In genomic region chr1:157193702-157194391, GRCh38 we compare ENCODE assay signal across 8 cellular contexts. TPM values are rescaled to one million over a fixed set of nuclear protein-coding genes. Genes with fewer than 3 reads are reported as not detected.
DNase-seq lines count a peak whose midpoint lies in the region; ATAC-seq, FAIRE-seq and TF ChIP-seq lines count a peak whose summit lies in the region.

No MANE protein-coding gene starts in this region.

- H3K4me1 Mint-ChIP-seq in CD4-positive, CD25-positive, alpha-beta regulatory T cell: peaks cover 0 to 5% (median 3%) of the 10 kb centered on the region in 4 donors
- H3K4me1 Mint-ChIP-seq in activated CD4-positive, alpha-beta memory T cell treated with anti-CD3 and anti-CD28 coated beads, Interleukin-2, amount 10 ng/mL, durations not matched to agents 7 days and 5 days: peaks cover 3% of the 10 kb centered on the region

- no peak overlapping the region for H3K27ac Mint-ChIP-seq in CD4-positive, CD25-positive, alpha-beta regulatory T cell
- no peak overlapping the region for H3K27ac Mint-ChIP-seq in activated CD4-positive, alpha-beta memory T cell treated with anti-CD3 and anti-CD28 coated beads, Interleukin-2, amount 10 ng/mL, durations not matched to agents 7 days and 5 days

- FAIRE-seq in urothelium cell line (lab: Jason Lieb, UNC): no peak

- no peak overlapping the region for H3K4me3 Mint-ChIP-seq in CD4-positive, CD25-positive, alpha-beta regulatory T cell
- H3K4me3 Mint-ChIP-seq in activated CD4-positive, alpha-beta memory T cell treated with anti-CD3 and anti-CD28 coated beads, Interleukin-2, amount 10 ng/mL, durations not matched to agents 7 days and 5 days: no peak overlapping the region

- no peaks in the 10 kb centered on the region for H3K36me3 Mint-ChIP-seq in CD4-positive, CD25-positive, alpha-beta regulatory T cell
- H3K36me3 Mint-ChIP-seq in activated CD4-positive, alpha-beta memory T cell treated with anti-CD3 and anti-CD28 coated beads, Interleukin-2, amount 10 ng/mL, durations not matched to agents 7 days and 5 days (ENCODE audit: low read depth): no peaks in the 10 kb centered on the region

- H3K9me3 ChIP-seq in CD4-positive, CD25-positive, alpha-beta regulatory T cell (ENCODE audit: control insufficient read depth in 2 of 2, low read length in 2 of 2): no peaks in the 10 kb centered on the region
- H3K9me3 ChIP-seq in esophagus squamous epithelium: no peaks in the 10 kb centered on the region
- no peaks in the 10 kb centered on the region for H3K9me3 ChIP-seq in neuronal stem cell (replicated peaks in 1 of 2; ENCODE audit: control insufficient read depth in 2 of 2, insufficient read depth in 1 of 2, low read depth in 1 of 2, low read length in 2 of 2)

- no peaks in the 10 kb centered on the region for H3K79me1 ChIP-seq in neuronal stem cell (ENCODE audit: low read depth, low read length)

- H3K27me3 Mint-ChIP-seq in CD4-positive, CD25-positive, alpha-beta regulatory T cell: peaks cover 20% of the 10 kb centered on the region
- peaks cover 30% of the 10 kb centered on the region for H3K27me3 Mint-ChIP-seq in activated CD4-positive, alpha-beta memory T cell treated with anti-CD3 and anti-CD28 coated beads, Interleukin-2, amount 10 ng/mL, durations not matched to agents 7 days and 5 days

- H3K4me2 ChIP-seq in neuronal stem cell (ENCODE audit: insufficient read depth, low read length, poor library complexity, severe bottlenecking): no peak overlapping the region

- intact Hi-C loops in esophagus squamous epithelium (cut with DNase I): loop anchor here (10.0 kb wide), 1 partner anchor 301 kb away; no protein-coding TSS in a partner anchor

- H3K9ac ChIP-seq in neuronal stem cell (ENCODE audit: low read depth, low read length, poor library complexity): no peak overlapping the region

- no peak overlapping the region for H3K4me3 ChIP-seq in CD4-positive, CD25-positive, alpha-beta regulatory T cell (ENCODE audit: low read depth, low read length)
- H3K4me3 ChIP-seq in esophagus squamous epithelium: no peak overlapping the region
- H3K4me3 ChIP-seq in neuronal stem cell (ENCODE audit: low read length in 2 of 2): no peak overlapping the region

- no peak overlapping the region for H2BK120ac ChIP-seq in neuronal stem cell (ENCODE audit: low read depth, low read length)

- no peaks in the 10 kb centered on the region for H3K4me1 ChIP-seq in CD4-positive, CD25-positive, alpha-beta regulatory T cell (ENCODE audit: control insufficient read depth, insufficient read depth, low read length, poor library complexity, severe bottlenecking)
- H3K4me1 ChIP-seq in esophagus squamous epithelium: no peaks in the 10 kb centered on the region
- peaks cover 0 to 8% of the 10 kb centered on the region in 2 donors for H3K4me1 ChIP-seq in neuronal stem cell (ENCODE audit: control insufficient read depth in 2 of 2, insufficient read depth in 1 of 2, low read depth in 1 of 2, low read length in 2 of 2)

- peak in 2 of 3 donors; percentile 12 to 59 for DNase-seq in CD4-positive, CD25-positive, alpha-beta regulatory T cell
- DNase-seq in HEK293T (ENCODE audit: extremely low spot score) (peak; percentile 77), NCI-H69 (lab: John Stamatoyannopoulos, UW) (peak; percentile 69), esophagus squamous epithelium (lab: John Stamatoyannopoulos, UW) (no peak), neuronal stem cell (ENCODE audit: low spot score) (peak; percentile 62), urothelium cell line (ENCODE audit: low spot score) (peak; percentile 76)
- peak; percentile 61 for DNase-seq in activated CD4-positive, alpha-beta memory T cell treated with anti-CD3 and anti-CD28 coated beads, Interleukin-2, amount 10 ng/mL, durations not matched to agents 7 days and 5 days

- TF ChIP-seq CTCF in esophagus squamous epithelium (IDR thresholded peaks at IDR 0.05): peak; percentile 13 to 54 (median 44)

- H2BK15ac ChIP-seq in neuronal stem cell (ENCODE audit: low read length): no peak overlapping the region

- WGBS in esophagus squamous epithelium, 2 donors: 40 to 46% methylated on average over 18 to 20 of the region's 20 CpGs
- no CpG with 5 or more reads among the region's 20 CpGs for WGBS in neuronal stem cell (ENCODE audit: extremely low coverage in 2 of 2, insufficient read length in 2 of 2, insufficient replicate concordance in 1 of 2), 2 donors

- no peak overlapping the region for H2BK12ac ChIP-seq in neuronal stem cell (ENCODE audit: low read length)

- H3K18ac ChIP-seq in neuronal stem cell (ENCODE audit: low read length): no peak overlapping the region

- no peak overlapping the region for H2AFZ ChIP-seq in neuronal stem cell (ENCODE audit: low read length)

- no peak for TF ChIP-seq POLR2A in esophagus squamous epithelium (IDR thresholded peaks at IDR 0.05)

- no peak overlapping the region for H3K23ac ChIP-seq in neuronal stem cell (ENCODE audit: low read depth, low read length, poor library complexity)

- no peak overlapping the region for H3K27ac ChIP-seq in CD4-positive, CD25-positive, alpha-beta regulatory T cell (ENCODE audit: insufficient read depth, low read length, poor library complexity, severe bottlenecking)
- H3K27ac ChIP-seq in esophagus squamous epithelium (no peak overlapping the region), neuronal stem cell (replicated peaks; ENCODE audit: low read length) (no peak overlapping the region)

- H3K9me3 Mint-ChIP-seq in CD4-positive, CD25-positive, alpha-beta regulatory T cell: peaks cover 0 to 1% (median 0%) of the 10 kb centered on the region in 7 donors
- no peaks in the 10 kb centered on the region for H3K9me3 Mint-ChIP-seq in activated CD4-positive, alpha-beta memory T cell treated with anti-CD3 and anti-CD28 coated beads, Interleukin-2, amount 10 ng/mL, durations not matched to agents 7 days and 5 days

- no peak overlapping the region for H4K91ac ChIP-seq in neuronal stem cell (ENCODE audit: low read depth, low read length, poor library complexity)

- peaks cover 3% of the 10 kb centered on the region for H3K27me3 ChIP-seq in CD4-positive, CD25-positive, alpha-beta regulatory T cell (ENCODE audit: control insufficient read depth, insufficient read depth, low read length)
- H3K27me3 ChIP-seq in esophagus squamous epithelium (peaks cover 0 to 57% (median 0%) of the 10 kb centered on the region in 4 donors), neuronal stem cell (ENCODE audit: control insufficient read depth in 3 of 3, insufficient read depth in 3 of 3, low read depth in 1 of 3, low read length in 3 of 3) (peaks cover 0 to 25% (median 0%) of the 10 kb centered on the region in 3 experiments)

- no peaks in the 10 kb centered on the region for H3K36me3 ChIP-seq in CD4-positive, CD25-positive, alpha-beta regulatory T cell (ENCODE audit: control insufficient read depth, insufficient read depth, low read length)
- H3K36me3 ChIP-seq in esophagus squamous epithelium (no peaks in the 10 kb centered on the region), neuronal stem cell (replicated peaks in 1 of 2; ENCODE audit: control insufficient read depth in 2 of 2, insufficient read depth in 2 of 2, low read length in 2 of 2) (no peaks in the 10 kb centered on the region)

- H3K4ac ChIP-seq in neuronal stem cell (ENCODE audit: low read length): no peak overlapping the region

- no peak for ATAC-seq in CD4-positive, CD25-positive, alpha-beta regulatory T cell (ENCODE audit: low read depth in 2 of 2)
- no peak for ATAC-seq in HG02678 (IDR thresholded peaks at IDR 0.05; ENCODE audit: unreplicated experiment)

- CTCF ChIA-PET in HEK293T (lab: Yijun Ruan, JAX): interaction anchor here (0.7 kb wide), 1 partner anchor 20 kb away, joined by 3 read pairs; no protein-coding TSS in a partner anchor
- CTCF ChIA-PET in activated CD4-positive, alpha-beta memory T cell treated with anti-CD3 and anti-CD28 coated beads, Interleukin-2, amount 10 ng/mL, durations not matched to agents 7 days and 5 days (lab: Charles Lee): no interaction called here

- no peak overlapping the region for H3K14ac ChIP-seq in neuronal stem cell (ENCODE audit: low read length)

- no peak overlapping the region for H4K8ac ChIP-seq in neuronal stem cell (ENCODE audit: low read depth, low read length)

- POLR2A ChIA-PET in HEK293T (lab: Yijun Ruan, JAX): no interaction called here
- POLR2A ChIA-PET in activated CD4-positive, alpha-beta memory T cell treated with anti-CD3 and anti-CD28 coated beads, Interleukin-2, amount 10 ng/mL, durations not matched to agents 7 days and 5 days (lab: Charles Lee): no interaction called here

- no peak overlapping the region for H2BK5ac ChIP-seq in neuronal stem cell (ENCODE audit: low read length)

- H2AK5ac ChIP-seq in neuronal stem cell (ENCODE audit: low read depth, low read length): no peak overlapping the region

TF ChIP-seq in HEK293T, 16 proteins besides CTCF, POLR2A, EP300 and RAD21:
- no peak for TF ChIP-seq BHLHE40 (IDR thresholded peaks at IDR 0.05; ENCODE audit: borderline replicate concordance)
- no peak for TF ChIP-seq SP1 (IDR thresholded peaks at IDR 0.05)
- no peak for TF ChIP-seq LEF1 (IDR thresholded peaks at IDR 0.05; ENCODE audit: borderline replicate concordance)
- TF ChIP-seq FOXA1 (IDR thresholded peaks at IDR 0.05): no peak
- no peak for TF ChIP-seq L3MBTL2 (conservative IDR thresholded peaks at IDR 0.05)
- no peak for TF ChIP-seq ELF4 (IDR thresholded peaks at IDR 0.05)

RNA-seq across cellular contexts. Expression of gene ETV3, which starts 55.7 kb away (rescaled TPM):
- total RNA-seq in CD4-positive, CD25-positive, alpha-beta regulatory T cell: 89.5 TPM
- polyA plus RNA-seq in CD4-positive, CD25-positive, alpha-beta regulatory T cell: 1 to 10 TPM; 6.2 to 9.0 (median 8.8) TPM
- 10 to 100 TPM; 47.5 to 51.1 TPM for total RNA-seq in activated CD4-positive, alpha-beta memory T cell treated with anti-CD3 and anti-CD28 coated beads, Interleukin-2, amount 10 ng/mL, durations not matched to agents 7 days and 5 days
- 10 to 100 TPM; 25.0 to 31.4 (median 27.3) TPM for total RNA-seq in esophagus squamous epithelium
- polyA plus RNA-seq in neuronal stem cell (2013, experiment 1 of 2): 6.7 TPM
- polyA plus RNA-seq in neuronal stem cell (2013, experiment 2 of 2): 6.9 TPM
